In the genomic region with DNA sequence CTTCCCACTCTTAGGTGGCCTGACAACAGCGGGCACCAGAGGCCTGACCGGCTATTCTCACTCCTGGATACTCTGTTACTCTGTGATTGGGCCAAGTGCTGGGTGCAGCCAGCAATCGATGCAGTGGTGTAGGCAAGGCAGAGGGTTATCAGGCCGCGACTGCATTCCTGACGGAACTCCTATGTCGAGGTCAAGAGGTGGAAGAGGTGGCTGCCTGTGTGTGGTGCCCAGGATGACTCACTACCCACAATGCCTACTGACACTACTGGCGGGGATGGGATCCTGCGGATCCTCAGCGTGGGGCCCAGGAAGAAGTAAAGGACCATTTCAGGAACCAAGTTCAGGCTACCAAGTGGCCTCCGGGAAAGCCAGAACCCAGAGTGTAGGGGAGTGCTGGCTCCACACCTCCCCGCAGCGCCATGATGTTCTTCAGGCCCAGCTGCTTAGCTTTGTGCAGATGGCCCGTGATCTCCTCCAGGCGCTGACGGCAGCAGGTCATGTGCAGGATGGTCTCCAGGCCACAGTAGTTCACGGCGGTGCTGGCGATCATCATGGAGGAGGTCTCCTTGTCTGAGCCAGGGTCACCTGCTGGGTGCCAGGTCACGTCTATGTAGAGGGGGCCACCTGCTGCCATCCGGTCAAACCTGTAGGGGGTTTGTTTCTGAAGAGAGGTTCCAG, we compare ENCODE assay signal across 14 cellular contexts. TPM values are rescaled to one million over a fixed set of nuclear protein-coding genes. Genes with fewer than 3 reads are reported as not detected.
DNase-seq lines count a peak whose midpoint lies in the region; ATAC-seq and TF ChIP-seq lines count a peak whose summit lies in the region.
"Had no signal": no experiment of that assay in that cellular context is flagged by ENCODE, and none has a peak within 500 bp of the region (broad histone marks: within the 10 kb centered on the region; RNA-seq: fewer than 3 reads in every experiment).

No MANE protein-coding gene starts in this region.

- H3K9me3 Mint-ChIP-seq in nephron progenitor cell, result no peaks in the 10 kb centered on the region
- H3K9me3 Mint-ChIP-seq: endodermal cell, HFFc6, IgD-negative memory B cell had no signal

- peaks cover 16% of the 10 kb centered on the region for H3K36me3 Mint-ChIP-seq in nephron progenitor cell (ENCODE audit: low read depth)

- no peaks in the 10 kb centered on the region for H3K27me3 ChIP-seq in ascending aorta

- peaks cover 74% of the 10 kb centered on the region for H3K4me1 Mint-ChIP-seq in nephron progenitor cell

- in situ Hi-C loops in Caki2 (cut with HindIII; ENCODE audit: low pct_unique_long_range_greater_than_20kb, low sequenced_read_pairs), result no loop called here

- H3K9me3 ChIP-seq in ascending aorta, result no peaks in the 10 kb centered on the region

- H3K4me3 Mint-ChIP-seq in nephron progenitor cell, result peak overlapping the region; percentile 45
- H3K4me3 Mint-ChIP-seq: endodermal cell had no signal

- DNase-seq in Caki2 (ENCODE audit: low read depth), result peak; percentile 67
- peak; percentile 67 for DNase-seq in coronary artery (ENCODE audit: low spot score)
- no peak for DNase-seq in nephron progenitor cell
- DNase-seq in HuH-7 (ENCODE audit: low spot score), result no peak
- DNase-seq in ascending aorta (ENCODE audit: low spot score in 2 of 2), result no peak
- DNase-seq: AML-193, endodermal cell, GDM1, HFFc6, NCI-H1436 had no signal

- peaks cover 19 to 36% of the 10 kb centered on the region in 2 donors for H3K4me1 ChIP-seq in ascending aorta

- ATAC-seq in HG03469 (IDR thresholded peaks at IDR 0.05; ENCODE audit: unreplicated experiment), result no peak

- TF ChIP-seq CTCF in coronary artery (IDR thresholded peaks at IDR 0.05) (no peak), nephron progenitor cell (IDR thresholded peaks at IDR 0.05) (no peak), ascending aorta (IDR thresholded peaks at IDR 0.05) (no peak)

- no peaks in the 10 kb centered on the region for H3K27me3 Mint-ChIP-seq in nephron progenitor cell (ENCODE audit: low read depth, poor library complexity)
- H3K27me3 Mint-ChIP-seq: IgD-negative memory B cell had no signal

- H3K36me3 ChIP-seq in ascending aorta, result peaks cover 23 to 37% of the 10 kb centered on the region in 2 donors

- intact Hi-C loops in ascending aorta (cut with DNase I), result no loop called here

- H3K27ac Mint-ChIP-seq in nephron progenitor cell, result no peak overlapping the region
- H3K27ac Mint-ChIP-seq: HFFc6 had no signal

- peak overlapping the region; percentile 11 to 18 for H3K27ac ChIP-seq in coronary artery
- peak overlapping the region in 1 of 2 donors; percentile 29 for H3K27ac ChIP-seq in ascending aorta

- H3K4me3 ChIP-seq in coronary artery, result no peak overlapping the region
- no peak overlapping the region for H3K4me3 ChIP-seq in ascending aorta

RNA-seq across cellular contexts. Expression of a gene that starts 4.9 kb away (rescaled TPM):
- total RNA-seq in Caki2 (2014; rRNA removed; shearing (Covaris generic); ENCODE audit: low replicate concordance), result 12.0 and 18.2 TPM in 2 replicates
- total RNA-seq in ascending aorta, result 48.4 TPM

RNA-seq across cellular contexts. Expression of a gene that starts 5.1 kb away (rescaled TPM):
- total RNA-seq in Caki2 (2014; rRNA removed; shearing (Covaris generic); ENCODE audit: low replicate concordance), result 5.6 and 7.4 TPM in 2 replicates
- 18.6 TPM for total RNA-seq in ascending aorta

RNA-seq across cellular contexts. Expression of a gene that starts 38.9 kb away (rescaled TPM):
- 0.58 and 0.95 TPM in 2 replicates for total RNA-seq in Caki2 (2014; rRNA removed; shearing (Covaris generic); ENCODE audit: low replicate concordance)
- total RNA-seq in ascending aorta, result not detected
- total RNA-seq: osteocyte had no signal

RNA-seq across cellular contexts. Expression of a gene that starts 46.7 kb away (rescaled TPM):
- not detected in 2 replicates for total RNA-seq in Caki2 (2014; rRNA removed; shearing (Covaris generic); ENCODE audit: low replicate concordance)
- total RNA-seq in ascending aorta, result not detected
- total RNA-seq: endodermal cell, HFFc6, osteocyte had no signal

RNA-seq across cellular contexts. Expression of a gene that starts 57.9 kb away (rescaled TPM):
- total RNA-seq in Caki2 (2014; rRNA removed; shearing (Covaris generic); ENCODE audit: low replicate concordance), result not detected in 2 replicates
- total RNA-seq in ascending aorta, result not detected
- total RNA-seq: HFFc6, lung microvascular endothelial cell, osteocyte had no signal

Comparison
In these comparisons a context has a peak if more than half of its experiments do, and no peak if none do; other contexts are left out.
1. DNase-seq: peak in Caki2 (single experiment) and coronary artery (single experiment); none in nephron progenitor cell (single experiment), HuH-7 (single experiment) and ascending aorta (0 of 2).